In genomic region chr9:107681988-107682387, GRCh38 we compare ENCODE assay signal across 30 cellular contexts.
"Had no signal": no experiment of that assay in that cellular context is flagged by ENCODE, and none has a peak within 500 bp of the region (broad histone marks: within the 10 kb centered on the region; RNA-seq: fewer than 3 reads in every experiment).

No MANE protein-coding gene starts in this region.

- H3K9me3 ChIP-seq: body of pancreas, breast epithelium, SJCRH30 had no signal

- H3K27me3 Mint-ChIP-seq: activated CD4-positive, alpha-beta memory T cell treated with anti-CD3 and anti-CD28 coated beads for 36 hours; activated CD4-positive, alpha-beta T cell treated with anti-CD3 and anti-CD28 coated beads for 36 hours; activated CD4-positive, alpha-beta T cell treated with anti-CD3 and anti-CD28 coated beads, Interleukin-2, amount 10 ng/mL, durations not matched to agents 7 days and 5 days had no signal

- H3K4me1 Mint-ChIP-seq: activated CD4-positive, alpha-beta T cell treated with anti-CD3 and anti-CD28 coated beads for 36 hours; activated CD4-positive, alpha-beta T cell treated with anti-CD3 and anti-CD28 coated beads, Interleukin-2, amount 10 ng/mL, durations not matched to agents 7 days and 5 days; activated naive CD8-positive, alpha-beta T cell treated with anti-CD3 and anti-CD28 coated beads for 36 hours had no signal

- H3K9me3 Mint-ChIP-seq: activated CD4-positive, alpha-beta memory T cell treated with anti-CD3 and anti-CD28 coated beads for 36 hours; activated CD4-positive, alpha-beta T cell treated with anti-CD3 and anti-CD28 coated beads, Interleukin-2, amount 10 ng/mL, durations not matched to agents 7 days and 5 days; activated naive CD8-positive, alpha-beta T cell treated with anti-CD3 and anti-CD28 coated beads for 36 hours; activated T-cell treated with anti-CD3 and anti-CD28 coated beads, Interleukin-2, amount 50 U/mL, for 4 hours had no signal

- DNase-seq: activated CD4-positive, alpha-beta memory T cell treated with anti-CD3 and anti-CD28 coated beads for 36 hours; activated CD4-positive, alpha-beta T cell treated with anti-CD3 and anti-CD28 coated beads for 36 hours; activated CD4-positive, alpha-beta T cell treated with anti-CD3 and anti-CD28 coated beads, Interleukin-2, amount 10 ng/mL, durations not matched to agents 7 days and 5 days; activated CD8-positive, alpha-beta memory T cell treated with anti-CD3 and anti-CD28 coated beads, Interleukin-2, amount 50 U/mL, for 4 hours; activated effector memory CD4-positive, alpha-beta T cell treated with Interleukin-2 at 50 U/mL for 16 hours; activated naive CD4-positive, alpha-beta T cell; activated naive CD4-positive, alpha-beta T cell treated with anti-CD3 and anti-CD28 coated beads, Interleukin-2, amount 50 U/mL, for 16 hours; activated naive CD8-positive, alpha-beta T cell treated with anti-CD3 and anti-CD28 coated beads for 36 hours; activated T-cell treated with anti-CD3 and anti-CD28 coated beads for 4 hours; activated T-cell treated with anti-CD3 and anti-CD28 coated beads, Interleukin-2, amount 50 U/mL, for 4 hours; body of pancreas; Karpas-422; KBM-7; NCI-H1105 treated with DMSO at 0.1 percent for 48 hours; NCI-H1436; NCI-H1694; NCI-H1930; NCI-H2081 treated with DMSO at 0.1 percent for 48 hours; NCI-H345; NCI-H510A; NCI-H526; NCI-H748 treated with DMSO at 0.1 percent for 48 hours; NK-92 treated with Interleukin-12 subunit alpha and Interleukin-12 subunit beta, amount 100 ng/mL, for 24 hours; SHP77; SJCRH30; T1000; WERI-Rb-1 had no signal

- H3K36me3 ChIP-seq: breast epithelium, SJCRH30, WERI-Rb-1 had no signal

- H3K4me3 ChIP-seq: body of pancreas, breast epithelium, SJCRH30, SK-N-MC had no signal

- H3K36me3 Mint-ChIP-seq: activated CD4-positive, alpha-beta memory T cell treated with anti-CD3 and anti-CD28 coated beads for 36 hours had no signal

- H3K27me3 ChIP-seq: body of pancreas, breast epithelium, SJCRH30 had no signal

- H3K27ac Mint-ChIP-seq: activated CD4-positive, alpha-beta memory T cell treated with anti-CD3 and anti-CD28 coated beads for 36 hours; activated CD4-positive, alpha-beta T cell treated with anti-CD3 and anti-CD28 coated beads for 36 hours; activated CD4-positive, alpha-beta T cell treated with anti-CD3 and anti-CD28 coated beads, Interleukin-2, amount 10 ng/mL, durations not matched to agents 7 days and 5 days; activated naive CD8-positive, alpha-beta T cell treated with anti-CD3 and anti-CD28 coated beads for 36 hours had no signal

- ATAC-seq: activated CD4-positive, alpha-beta T cell treated with anti-CD3 and anti-CD28 coated beads for 36 hours; activated T-cell treated with anti-CD3 and anti-CD28 coated beads, Interleukin-2, amount 50 U/mL, for 4 hours; body of pancreas; Panc1 had no signal

- H3K4me3 Mint-ChIP-seq: activated CD4-positive, alpha-beta memory T cell treated with anti-CD3 and anti-CD28 coated beads for 36 hours; activated CD4-positive, alpha-beta T cell treated with anti-CD3 and anti-CD28 coated beads for 36 hours; activated CD4-positive, alpha-beta T cell treated with anti-CD3 and anti-CD28 coated beads, Interleukin-2, amount 10 ng/mL, durations not matched to agents 7 days and 5 days; activated naive CD8-positive, alpha-beta T cell treated with anti-CD3 and anti-CD28 coated beads for 36 hours; activated T-cell treated with anti-CD3 and anti-CD28 coated beads, Interleukin-2, amount 50 U/mL, for 4 hours had no signal

- H3K27ac ChIP-seq: body of pancreas, breast epithelium, SJCRH30, SK-N-MC, WERI-Rb-1 had no signal

- H3K4me1 ChIP-seq: body of pancreas, breast epithelium had no signal
